In genomic region chr20:22452442-22453011, GRCh38 we compare ENCODE assay signal across 17 cellular contexts.
"Had no signal": no experiment of that assay in that cellular context is flagged by ENCODE, and none has a peak within 500 bp of the region (broad histone marks: within the 10 kb centered on the region; RNA-seq: fewer than 3 reads in every experiment).

No MANE protein-coding gene starts in this region.

- H3K36me3 ChIP-seq: brain microvascular endothelial cell, gastrocnemius medialis, heart right ventricle, neutrophil, right atrium auricular region, tibial nerve had no signal

- H3K9me3 ChIP-seq: gastrocnemius medialis, neutrophil, right atrium auricular region, tibial nerve had no signal

- ATAC-seq: activated T-cell treated with anti-CD3 and anti-CD28 coated beads, Interleukin-2, amount 50 U/mL, for 4 hours; effector memory CD8-positive, alpha-beta T cell; gastrocnemius medialis; heart right ventricle; stimulated activated memory B cell treated with anti-CD40 and anti-IgM and Interleukin-4, amounts not matched to agents 10 μg/mL and 1 μg/mL and 100 μg/mL, for 72 hours had no signal

- H3K4me1 ChIP-seq: gastrocnemius medialis, heart right ventricle, right atrium auricular region, tibial nerve had no signal

- H3K27ac ChIP-seq: brain microvascular endothelial cell, epithelial cell of prostate, gastrocnemius medialis, heart right ventricle, neutrophil, right atrium auricular region, tibial nerve had no signal

- H3K4me3 ChIP-seq: gastrocnemius medialis, heart right ventricle, right atrium auricular region, smooth muscle cell, tibial nerve had no signal

- DNase-seq: activated CD4-positive, alpha-beta T cell treated with anti-CD3 and anti-CD28 coated beads, Interleukin-2, amount 50 U/mL, for 48 hours; activated CD4-positive, CD25-positive, alpha-beta regulatory T cell treated with anti-CD3 and anti-CD28 coated beads, Interleukin-2, amount 50 U/mL, for 72 hours; activated gamma-delta T cell; activated T-cell treated with anti-CD3 and anti-CD28 coated beads, Interleukin-2, amount 50 U/mL, for 4 hours; brain microvascular endothelial cell; effector memory CD8-positive, alpha-beta T cell; gastrocnemius medialis; heart right ventricle; naive B cell; posterior cingulate gyrus had no signal

- FAIRE-seq: keratinocyte had no signal

- H3K27me3 ChIP-seq: brain microvascular endothelial cell, right atrium auricular region, tibial nerve had no signal
